ENCODE assay signal across 28 cellular contexts in genomic region chr12:107669946-107670345, GRCh38.
"Had no signal": no experiment of that assay in that cellular context is flagged by ENCODE, and none has a peak within 500 bp of the region (broad histone marks: within the 10 kb centered on the region; RNA-seq: fewer than 3 reads in every experiment).

No MANE protein-coding gene starts in this region.

- H3K9ac ChIP-seq: neural progenitor cell, parathyroid adenoma had no signal

- H2AFZ ChIP-seq: parathyroid adenoma had no signal

- H3K9me3 ChIP-seq: ovary, psoas muscle, right lobe of liver, sigmoid colon, stomach, thoracic aorta, thyroid gland, tibial nerve, upper lobe of left lung, vagina had no signal

- H3K4me3 ChIP-seq: neural progenitor cell, ovary, psoas muscle, right lobe of liver, sigmoid colon, stomach, thoracic aorta, thyroid gland, tibial nerve, upper lobe of left lung, vagina had no signal

- H3K79me2 ChIP-seq: parathyroid adenoma had no signal

- H3K4me1 ChIP-seq: parathyroid adenoma, psoas muscle, sigmoid colon, stomach, tibial nerve, upper lobe of left lung, vagina had no signal

- H3K27ac ChIP-seq: neural progenitor cell, ovary, parathyroid adenoma, psoas muscle, sigmoid colon, stomach, thoracic aorta, tibial nerve, upper lobe of left lung, vagina had no signal

- H3K4me2 ChIP-seq: neural progenitor cell had no signal

- DNase-seq: naive thymus-derived CD8-positive, alpha-beta T cell; nephron progenitor cell; occipital lobe; ovary; posterior cingulate gyrus; psoas muscle; right cardiac atrium; right lobe of liver; sigmoid colon; small intestine; stimulated activated CD4-positive, alpha-beta T cell treated with anti-CD3 and anti-CD28 coated beads, Interleukin-15, amount 100 ng/mL, for 24 hours; stimulated activated CD4-positive, alpha-beta T cell treated with anti-CD3 and anti-CD28 coated beads, Interleukin-2, amount 100 ng/mL, for 24 hours; stimulated activated CD4-positive, alpha-beta T cell treated with anti-CD3 and anti-CD28 coated beads, Interleukin-2, amount 100 ng/mL, for 48 hours; stimulated activated CD4-positive, alpha-beta T cell treated with anti-CD3 and anti-CD28 coated beads, Interleukin-4, amount 100 ng/mL, for 24 hours; stimulated activated naive B cell treated with anti-CD40 and anti-IgM and Interleukin-4, amounts not matched to agents 10 μg/mL and 1 μg/mL and 100 μg/mL, for 72 hours; stimulated activated naive CD4-positive, alpha-beta T cell treated with Interleukin-2 at 50 U/mL for 16 hours; stomach; thyroid gland; trophoblast cell; upper lobe of left lung had no signal

- FAIRE-seq: small intestine, urothelium cell line had no signal

- H3K27me3 ChIP-seq: neural progenitor cell, ovary, right lobe of liver, thyroid gland, upper lobe of left lung, vagina had no signal

- H3K36me3 ChIP-seq: neural progenitor cell, ovary, right lobe of liver, sigmoid colon, stomach, thoracic aorta, thyroid gland, tibial nerve, upper lobe of left lung, vagina had no signal

- ATAC-seq: naive thymus-derived CD8-positive, alpha-beta T cell; natural killer cell treated with Interleukin-12 subunit alpha and Interleukin-12 subunit beta and Interleukin-15 and Interleukin-18, amount 100 ng/mL, for 72 hours; psoas muscle; right cardiac atrium; stimulated activated effector memory CD8-positive, alpha-beta T cell treated with anti-CD3 and anti-CD28 coated beads, Interleukin-12 subunit alpha, Interleukin-12 subunit beta, amount 100 ng/mL, for 72 hours; stimulated activated naive B cell treated with anti-CD40 and anti-IgM and Interleukin-4, amounts not matched to agents 10 μg/mL and 1 μg/mL and 100 μg/mL, for 72 hours had no signal
